ENCODE assay signal across 8 cellular contexts in the genomic region with DNA sequence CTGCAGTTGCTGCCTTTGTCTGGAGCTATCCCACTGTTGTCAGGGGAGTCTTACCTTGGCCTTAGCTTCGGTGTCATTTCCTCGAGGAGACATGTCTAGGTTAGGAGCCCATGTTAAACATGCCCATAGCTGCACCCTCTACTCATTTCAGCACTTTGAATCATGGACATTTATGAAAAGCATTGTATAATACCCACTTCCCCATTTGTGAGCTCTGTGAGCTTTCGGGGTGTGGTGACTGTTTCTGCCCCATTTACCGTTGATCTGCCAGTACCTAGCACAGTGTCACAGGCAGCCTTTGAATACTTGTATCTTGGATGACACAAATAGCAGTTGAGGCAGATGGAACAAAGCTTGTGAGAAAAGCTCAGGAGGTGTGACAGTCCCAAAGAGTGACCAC. TPM values are rescaled to one million over a fixed set of nuclear protein-coding genes. Genes with fewer than 3 reads are reported as not detected.
A peak's percentile ranks its signal among the peaks of the same experiment; 100 is the strongest.
DNase-seq lines count a peak whose midpoint lies in the region; ATAC-seq lines count a peak whose summit lies in the region.

No MANE protein-coding gene starts in this region.

- no peak for DNase-seq in effector memory CD8-positive, alpha-beta T cell
- no peak for DNase-seq in ACHN
- DNase-seq in activated CD8-positive, alpha-beta memory T cell treated with anti-CD3 and anti-CD28 coated beads, Interleukin-2, amount 10 ng/mL, durations not matched to agents 7 days and 5 days = no peak
- no peak for DNase-seq in left ventricle myocardium superior
- DNase-seq in NCI-H226 = no peak

- H3K4me3 Mint-ChIP-seq in effector memory CD8-positive, alpha-beta T cell = no peak overlapping the region
- H3K4me3 Mint-ChIP-seq in activated CD8-positive, alpha-beta memory T cell treated with anti-CD3 and anti-CD28 coated beads, Interleukin-2, amount 10 ng/mL, durations not matched to agents 7 days and 5 days = no peak overlapping the region

- H3K27ac Mint-ChIP-seq in effector memory CD8-positive, alpha-beta T cell = no peak overlapping the region
- no peak overlapping the region for H3K27ac Mint-ChIP-seq in activated CD8-positive, alpha-beta memory T cell treated with anti-CD3 and anti-CD28 coated beads, Interleukin-2, amount 10 ng/mL, durations not matched to agents 7 days and 5 days

- CTCF ChIA-PET in activated CD8-positive, alpha-beta memory T cell treated with anti-CD3 and anti-CD28 coated beads, Interleukin-2, amount 10 ng/mL, durations not matched to agents 7 days and 5 days (lab: Charles Lee) = interaction anchor here (1.2 kb wide), 1 partner anchor 12 kb away, joined by 3 read pairs; no protein-coding TSS in a partner anchor

- in situ Hi-C loops in ACHN (cut with HindIII; ENCODE audit: low pct_ligation_motif_present, low pct_unique_long_range_greater_than_20kb, low sequenced_read_pairs) = no loop called here

- peaks cover 18% of the 10 kb centered on the region for H3K36me3 Mint-ChIP-seq in effector memory CD8-positive, alpha-beta T cell (ENCODE audit: insufficient read depth)
- peaks cover 15% of the 10 kb centered on the region for H3K36me3 Mint-ChIP-seq in activated CD8-positive, alpha-beta memory T cell treated with anti-CD3 and anti-CD28 coated beads, Interleukin-2, amount 10 ng/mL, durations not matched to agents 7 days and 5 days

- H3K9me3 Mint-ChIP-seq in effector memory CD8-positive, alpha-beta T cell = no peaks in the 10 kb centered on the region
- H3K9me3 Mint-ChIP-seq in activated CD8-positive, alpha-beta memory T cell treated with anti-CD3 and anti-CD28 coated beads, Interleukin-2, amount 10 ng/mL, durations not matched to agents 7 days and 5 days (ENCODE audit: low read depth) = no peaks in the 10 kb centered on the region

- ATAC-seq in GM18499 (IDR thresholded peaks at IDR 0.05; ENCODE audit: insufficient read depth, unreplicated experiment) = peak; percentile 79
- peak; percentile 99 for ATAC-seq in GM21447 (IDR thresholded peaks at IDR 0.05; ENCODE audit: unreplicated experiment)
- peak; percentile 91 for ATAC-seq in HG03457 (IDR thresholded peaks at IDR 0.05; ENCODE audit: unreplicated experiment)
- ATAC-seq in effector memory CD8-positive, alpha-beta T cell (replicated peaks) = peak; percentile 45
- ATAC-seq in activated CD8-positive, alpha-beta memory T cell treated with anti-CD3 and anti-CD28 coated beads, Interleukin-2, amount 10 ng/mL, durations not matched to agents 7 days and 5 days = no peak
- no peak for ATAC-seq in left ventricle myocardium superior

- peaks cover 11 to 37% of the 10 kb centered on the region in 2 donors for H3K4me1 Mint-ChIP-seq in effector memory CD8-positive, alpha-beta T cell (ENCODE audit: low read depth in 2 of 2)
- H3K4me1 Mint-ChIP-seq in activated CD8-positive, alpha-beta memory T cell treated with anti-CD3 and anti-CD28 coated beads, Interleukin-2, amount 10 ng/mL, durations not matched to agents 7 days and 5 days = peaks cover 46% of the 10 kb centered on the region

- no peaks in the 10 kb centered on the region for H3K27me3 Mint-ChIP-seq in effector memory CD8-positive, alpha-beta T cell
- H3K27me3 Mint-ChIP-seq in activated CD8-positive, alpha-beta memory T cell treated with anti-CD3 and anti-CD28 coated beads, Interleukin-2, amount 10 ng/mL, durations not matched to agents 7 days and 5 days = no peaks in the 10 kb centered on the region

- intact Hi-C loops in left ventricle myocardium superior (cut with micrococcal nuclease) = no loop called here

RNA-seq across cellular contexts. Expression of a gene that starts 41.8 kb away (rescaled TPM):
- total RNA-seq in activated CD8-positive, alpha-beta memory T cell treated with anti-CD3 and anti-CD28 coated beads, Interleukin-2, amount 10 ng/mL, durations not matched to agents 7 days and 5 days = 10 to 100 TPM; 30.0 to 42.4 TPM
- 10.2 TPM for total RNA-seq in left ventricle myocardium superior

Comparison
In these comparisons a context has a peak if more than half of its experiments do, and no peak if none do; other contexts are left out.
1. ATAC-seq: peak in GM18499 (single experiment), GM21447 (single experiment), HG03457 (single experiment) and effector memory CD8-positive, alpha-beta T cell (single experiment); none in activated CD8-positive, alpha-beta memory T cell treated with anti-CD3 and anti-CD28 coated beads, Interleukin-2, amount 10 ng/mL, durations not matched to agents 7 days and 5 days (single experiment) and left ventricle myocardium superior (single experiment).